Comparison of ENCODE assay signal across 10 cellular contexts in the genomic region with DNA sequence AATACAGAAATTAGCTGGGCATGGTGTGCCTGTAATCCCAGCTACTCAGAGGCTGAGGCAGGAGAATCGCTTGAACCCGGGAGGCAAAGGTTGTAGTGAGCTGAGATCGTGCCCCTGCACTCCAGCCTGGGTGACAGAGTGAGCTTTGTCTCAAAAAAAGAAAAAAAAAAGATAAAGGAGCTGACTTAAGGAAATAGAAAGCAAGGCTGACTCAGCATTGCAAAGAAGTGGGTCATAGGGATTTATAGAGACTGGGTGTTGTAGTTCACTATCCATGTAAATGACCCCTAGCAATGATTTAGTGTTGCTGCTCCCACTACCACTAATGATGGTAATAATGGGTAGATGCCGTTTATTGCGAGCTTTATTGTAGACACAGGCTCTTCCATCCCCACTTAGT. TPM values are rescaled to one million over a fixed set of nuclear protein-coding genes. Genes with fewer than 3 reads are reported as not detected.
A peak's percentile ranks its signal among the peaks of the same experiment; 100 is the strongest.
DNase-seq lines count a peak whose midpoint lies in the region; ATAC-seq and TF ChIP-seq lines count a peak whose summit lies in the region.
"Had no signal": no experiment of that assay in that cellular context is flagged by ENCODE, and none has a peak within 500 bp of the region (broad histone marks: within the 10 kb centered on the region; RNA-seq: fewer than 3 reads in every experiment).

No MANE protein-coding gene starts in this region.

- DNase-seq in EH (ENCODE audit: low read depth): peak; percentile 61
- no peak for DNase-seq in T-cell
- DNase-seq in fibroblast of gingiva (ENCODE audit: low read depth): peak; percentile 53
- DNase-seq in psoas muscle: no peak
- no peak for DNase-seq in Karpas-422
- DNase-seq in activated naive CD4-positive, alpha-beta T cell treated with anti-CD3 and anti-CD28 coated beads, Interleukin-2, amount 50 U/mL, for 72 hours (ENCODE audit: low spot score in 2 of 2): no peak
- no peak for DNase-seq in mucosa of gallbladder (ENCODE audit: low spot score)
- DNase-seq: activated gamma-delta T cell treated with Interleukin-2 at 50 U/mL for 16 hours, NCI-H748 treated with DMSO at 0.1 percent for 48 hours had no signal

- peaks cover 36% of the 10 kb centered on the region for H3K4me1 ChIP-seq in psoas muscle
- no peaks in the 10 kb centered on the region for H3K4me1 ChIP-seq in Karpas-422 (ENCODE audit: low read length)

- no peak overlapping the region for H3K4me3 ChIP-seq in psoas muscle
- H3K4me3 ChIP-seq in Karpas-422 (ENCODE audit: low read length): no peak overlapping the region

- no peak for ATAC-seq in T-cell (replicated peaks in 1 of 4)
- peak; percentile 26 to 51 (median 42) for ATAC-seq in psoas muscle
- no peak for ATAC-seq in HG02798 (IDR thresholded peaks at IDR 0.05; ENCODE audit: poor library complexity, unreplicated experiment)
- ATAC-seq in activated naive CD4-positive, alpha-beta T cell treated with anti-CD3 and anti-CD28 coated beads, Interleukin-2, amount 50 U/mL, for 72 hours: no peak

- H3K27ac ChIP-seq in psoas muscle (peak overlapping the region; percentile 60), Karpas-422 (ENCODE audit: low read length) (no peak overlapping the region)

- H3K79me2 ChIP-seq in Karpas-422 (ENCODE audit: low read length): 0 out of 2 replicates have a peak, but pooled peaks cover 2% of the 10 kb centered on the region

- H3K27ac Mint-ChIP-seq in T-cell: peak overlapping the region; percentile 58 to 86
- H3K27ac Mint-ChIP-seq in activated naive CD4-positive, alpha-beta T cell treated with anti-CD3 and anti-CD28 coated beads, Interleukin-2, amount 50 U/mL, for 72 hours: no peak overlapping the region

- POLR2A ChIA-PET in T-cell (lab: Charles Lee): no interaction called here

- H3K4me3 Mint-ChIP-seq in T-cell: no peak overlapping the region

- TF ChIP-seq CTCF in psoas muscle (IDR thresholded peaks at IDR 0.05): no peak

- peaks cover 0 to 3% (median 3%) of the 10 kb centered on the region in 3 donors for H3K4me1 Mint-ChIP-seq in T-cell

- CTCF ChIA-PET in T-cell (lab: Charles Lee): no interaction called here

- no peak overlapping the region for H3K4me2 ChIP-seq in Karpas-422 (ENCODE audit: low read depth, low read length, poor library complexity, severe bottlenecking)

- H3K9me3 Mint-ChIP-seq in T-cell: no peaks in the 10 kb centered on the region
- H3K9me3 Mint-ChIP-seq in activated naive CD4-positive, alpha-beta T cell treated with anti-CD3 and anti-CD28 coated beads, Interleukin-2, amount 50 U/mL, for 72 hours: no peaks in the 10 kb centered on the region

- no peak overlapping the region for H3K9ac ChIP-seq in Karpas-422 (ENCODE audit: low read length)

- 76 to 85% (median 81%) methylated on average over 5 of the region's 5 CpGs for WGBS in psoas muscle, 3 donors

- intact Hi-C loops in psoas muscle (cut with DNase I): no loop called here

- no peaks in the 10 kb centered on the region for H3K9me2 ChIP-seq in Karpas-422 (replicated peaks; ENCODE audit: insufficient read depth, low read length)

- no peak overlapping the region for H2AFZ ChIP-seq in Karpas-422 (ENCODE audit: low read length)

- H3K9me3 ChIP-seq in psoas muscle (no peaks in the 10 kb centered on the region), Karpas-422 (ENCODE audit: low read length) (no peaks in the 10 kb centered on the region)

- H3K27me3 ChIP-seq in psoas muscle (ENCODE audit: insufficient read depth in 3 of 3, low read length in 2 of 3) (no peaks in the 10 kb centered on the region), Karpas-422 (ENCODE audit: low read length) (no peaks in the 10 kb centered on the region)

- H3K36me3 Mint-ChIP-seq in T-cell: peaks cover 40% of the 10 kb centered on the region
- H3K36me3 Mint-ChIP-seq in activated naive CD4-positive, alpha-beta T cell treated with anti-CD3 and anti-CD28 coated beads, Interleukin-2, amount 50 U/mL, for 72 hours: peaks cover 3 to 6% of the 10 kb centered on the region in 2 donors

- no peaks in the 10 kb centered on the region for H4K20me1 ChIP-seq in Karpas-422 (ENCODE audit: insufficient read depth, low read depth, low read length)

- H3K27me3 Mint-ChIP-seq in T-cell: no peaks in the 10 kb centered on the region

- peaks cover 5 to 40% of the 10 kb centered on the region in 2 donors for H3K36me3 ChIP-seq in psoas muscle (ENCODE audit: insufficient read depth in 1 of 2, low read depth in 1 of 2)
- peaks cover 6% of the 10 kb centered on the region; the same call in 1 of the 2 replicates for H3K36me3 ChIP-seq in Karpas-422 (ENCODE audit: insufficient read depth, low read length)

RNA-seq across cellular contexts. Expression of a gene that starts 47.6 kb away (rescaled TPM):
- total RNA-seq in T-cell (100 to 1,000 TPM; 241 to 274 (median 256) TPM), psoas muscle (100 to 1,000 TPM; 163 to 214 (median 187) TPM), mucosa of gallbladder (346 TPM)
- 100 to 1,000 TPM; 124 to 224 (median 126) TPM for polyA plus RNA-seq in psoas muscle
- total RNA-seq in Karpas-422 (2014; rRNA removed; shearing (Covaris generic); ENCODE audit: low replicate concordance): 62.9 and 69.7 TPM in 2 replicates
- total RNA-seq in activated naive CD4-positive, alpha-beta T cell treated with anti-CD3 and anti-CD28 coated beads, Interleukin-2, amount 50 U/mL, for 72 hours: 100 to 1,000 TPM; 216 to 239 TPM

Comparison
In these comparisons a context has a peak if more than half of its experiments do, and no peak if none do; other contexts are left out.
1. DNase-seq: peak in EH (single experiment) and fibroblast of gingiva (single experiment); none in T-cell (0 of 34), psoas muscle (0 of 2), Karpas-422 (single experiment), activated naive CD4-positive, alpha-beta T cell treated with anti-CD3 and anti-CD28 coated beads, Interleukin-2, amount 50 U/mL, for 72 hours (0 of 2) and mucosa of gallbladder (single experiment).
2. ATAC-seq: peak in psoas muscle (4 of 4); none in T-cell (0 of 4), HG02798 (single experiment) and activated naive CD4-positive, alpha-beta T cell treated with anti-CD3 and anti-CD28 coated beads, Interleukin-2, amount 50 U/mL, for 72 hours (0 of 2).
3. H3K27ac Mint-ChIP-seq: peak in T-cell (2 of 2); none in activated naive CD4-positive, alpha-beta T cell treated with anti-CD3 and anti-CD28 coated beads, Interleukin-2, amount 50 U/mL, for 72 hours (0 of 2).